Comparison of ENCODE assay signal across 32 cellular contexts in genomic region chr17:16241906-16242399, GRCh38.
"Had no signal": no experiment of that assay in that cellular context is flagged by ENCODE, and none has a peak within 500 bp of the region (broad histone marks: within the 10 kb centered on the region; RNA-seq: fewer than 3 reads in every experiment).

No MANE protein-coding gene starts in this region.

- H3K4me3 ChIP-seq: ascending aorta, coronary artery, dorsolateral prefrontal cortex had no signal

- H3K4me3 Mint-ChIP-seq: activated B cell treated with CpG ODN at 0.5 μM for 24 hours; activated CD8-positive, alpha-beta T cell treated with anti-CD3 and anti-CD28 coated beads for 36 hours; activated naive CD4-positive, alpha-beta T cell treated with anti-CD3 and anti-CD28 coated beads, Interleukin-2, amount 10 ng/mL, durations not matched to agents 7 days and 5 days; activated naive CD8-positive, alpha-beta T cell treated with anti-CD3 and anti-CD28 coated beads, Interleukin-2, amount 10 ng/mL, durations not matched to agents 7 days and 5 days; activated T-cell treated with anti-CD3 and anti-CD28 coated beads, Interleukin-2, amount 50 U/mL, for 4 hours; activated T-helper 1 cell treated with anti-CD3 and anti-CD28 coated beads, Interleukin-12 subunit alpha, Interleukin-12 subunit beta, Interleukin-2, Interleukin-4 antibody, amounts not matched to agents 30 ng/mL and 10 ng/mL and 1 ng/mL, durations not matched to agents 14 hours and 24 hours and 36 hours; central memory CD8-positive, alpha-beta T cell; dendritic cell treated with granulocyte-macrophage colony-stimulating factor and Interleukin-4, amounts not matched to agents 40 ng/mL and 50 ng/mL, for 4 days; endodermal cell; T-helper 17 cell; T-helper 2 cell treated with Interferon-gamma antibody and Interleukin-4, amounts not matched to agents 5 μg/mL and 100 μg/mL, for 36 hours had no signal

- DNase-seq: activated B cell treated with CpG ODN at 0.5 μM for 24 hours; activated CD4-positive, alpha-beta T cell treated with anti-CD3 and anti-CD28 coated beads for 48 hours; activated CD4-positive, alpha-beta T cell treated with anti-CD3 and anti-CD28 coated beads, Interleukin-2, amount 50 U/mL, for 1 hour; activated CD4-positive, alpha-beta T cell treated with anti-CD3 and anti-CD28 coated beads, Interleukin-2, amount 50 U/mL, for 48 hours; activated CD8-positive, alpha-beta memory T cell treated with anti-CD3 and anti-CD28 coated beads for 24 hours; activated CD8-positive, alpha-beta T cell treated with anti-CD3 and anti-CD28 coated beads for 36 hours; activated gamma-delta T cell; activated naive CD4-positive, alpha-beta T cell; activated naive CD4-positive, alpha-beta T cell treated with anti-CD3 and anti-CD28 coated beads, Interleukin-2, amount 10 ng/mL, durations not matched to agents 7 days and 5 days; activated naive CD8-positive, alpha-beta T cell treated with anti-CD3 and anti-CD28 coated beads, Interleukin-2, amount 10 ng/mL, durations not matched to agents 7 days and 5 days; activated T-cell treated with anti-CD3 and anti-CD28 coated beads, Interleukin-2, amount 50 U/mL, for 4 hours; brain microvascular endothelial cell; dorsolateral prefrontal cortex; effector memory CD4-positive, alpha-beta T cell; endodermal cell; foreskin fibroblast; T-helper 1 cell; T-helper 17 cell; T1000; WERI-Rb-1 had no signal

- H3K27ac Mint-ChIP-seq: activated B cell treated with CpG ODN at 0.5 μM for 24 hours; activated CD8-positive, alpha-beta T cell treated with anti-CD3 and anti-CD28 coated beads for 36 hours; activated naive CD4-positive, alpha-beta T cell treated with anti-CD3 and anti-CD28 coated beads, Interleukin-2, amount 10 ng/mL, durations not matched to agents 7 days and 5 days; activated naive CD4-positive, alpha-beta T cell treated with anti-CD3 and anti-CD28 coated beads, Interleukin-2, amount 50 U/mL, for 72 hours; activated naive CD8-positive, alpha-beta T cell treated with anti-CD3 and anti-CD28 coated beads, Interleukin-2, amount 10 ng/mL, durations not matched to agents 7 days and 5 days; activated T-helper 1 cell treated with anti-CD3 and anti-CD28 coated beads, Interleukin-12 subunit alpha, Interleukin-12 subunit beta, Interleukin-2, Interleukin-4 antibody, amounts not matched to agents 30 ng/mL and 10 ng/mL and 1 ng/mL, durations not matched to agents 14 hours and 24 hours and 36 hours; activated T-helper 2 cell treated with anti-CD3 and anti-CD28 coated beads, Interferon-gamma antibody, Interleukin-2, Interleukin-4, amounts not matched to agents 10 μg/mL and 5 μg/mL and 100 μg/mL, durations not matched to agents 14 hours and 24 hours and 36 hours; dendritic cell treated with granulocyte-macrophage colony-stimulating factor and Interleukin-4, amounts not matched to agents 40 ng/mL and 50 ng/mL, for 4 days; endodermal cell; T-helper 17 cell; T-helper 2 cell treated with Interferon-gamma antibody and Interleukin-4, amounts not matched to agents 5 μg/mL and 100 μg/mL, for 36 hours had no signal

- H3K9me3 Mint-ChIP-seq: activated B cell treated with CpG ODN at 0.5 μM for 24 hours; activated CD8-positive, alpha-beta T cell treated with anti-CD3 and anti-CD28 coated beads for 36 hours; activated naive CD4-positive, alpha-beta T cell treated with anti-CD3 and anti-CD28 coated beads, Interleukin-2, amount 10 ng/mL, durations not matched to agents 7 days and 5 days; activated naive CD4-positive, alpha-beta T cell treated with anti-CD3 and anti-CD28 coated beads, Interleukin-2, amount 50 U/mL, for 72 hours; activated naive CD8-positive, alpha-beta T cell treated with anti-CD3 and anti-CD28 coated beads, Interleukin-2, amount 10 ng/mL, durations not matched to agents 7 days and 5 days; activated T-cell treated with anti-CD3 and anti-CD28 coated beads, Interleukin-2, amount 50 U/mL, for 4 hours; activated T-helper 1 cell treated with anti-CD3 and anti-CD28 coated beads, Interleukin-12 subunit alpha, Interleukin-12 subunit beta, Interleukin-2, Interleukin-4 antibody, amounts not matched to agents 30 ng/mL and 10 ng/mL and 1 ng/mL, durations not matched to agents 14 hours and 24 hours and 36 hours; activated T-helper 2 cell treated with anti-CD3 and anti-CD28 coated beads, Interferon-gamma antibody, Interleukin-2, Interleukin-4, amounts not matched to agents 10 μg/mL and 5 μg/mL and 100 μg/mL, durations not matched to agents 14 hours and 24 hours and 36 hours; central memory CD8-positive, alpha-beta T cell; dendritic cell treated with granulocyte-macrophage colony-stimulating factor and Interleukin-4, amounts not matched to agents 40 ng/mL and 50 ng/mL, for 4 days; endodermal cell; T-helper 2 cell treated with Interferon-gamma antibody and Interleukin-4, amounts not matched to agents 5 μg/mL and 100 μg/mL, for 36 hours had no signal

- H3K27me3 Mint-ChIP-seq: activated B cell treated with CpG ODN at 0.5 μM for 24 hours; activated CD8-positive, alpha-beta T cell treated with anti-CD3 and anti-CD28 coated beads for 36 hours; activated naive CD4-positive, alpha-beta T cell treated with anti-CD3 and anti-CD28 coated beads, Interleukin-2, amount 10 ng/mL, durations not matched to agents 7 days and 5 days; activated naive CD8-positive, alpha-beta T cell treated with anti-CD3 and anti-CD28 coated beads, Interleukin-2, amount 10 ng/mL, durations not matched to agents 7 days and 5 days; central memory CD8-positive, alpha-beta T cell; dendritic cell treated with granulocyte-macrophage colony-stimulating factor and Interleukin-4, amounts not matched to agents 40 ng/mL and 50 ng/mL, for 4 days; T-helper 17 cell had no signal

- ATAC-seq: activated CD4-positive, CD25-positive, alpha-beta regulatory T cell treated with anti-CD3 and anti-CD28 coated beads, Interleukin-2, amount 50 U/mL, for 24 hours; activated CD8-positive, alpha-beta T cell treated with anti-CD3 and anti-CD28 coated beads for 36 hours; activated naive CD4-positive, alpha-beta T cell treated with anti-CD3 and anti-CD28 coated beads, Interleukin-2, amount 50 U/mL, for 72 hours; activated T-cell treated with anti-CD3 and anti-CD28 coated beads, Interleukin-2, amount 50 U/mL, for 4 hours; esophagus mucosa; T-helper 17 cell had no signal

- FAIRE-seq: bronchial epithelial cell, frontal cortex had no signal

- H3K4me1 ChIP-seq: ascending aorta had no signal

- H3K27ac ChIP-seq: ascending aorta, brain microvascular endothelial cell, coronary artery, dorsolateral prefrontal cortex, WERI-Rb-1 had no signal

- H3K9me3 ChIP-seq: ascending aorta had no signal

- H3K36me3 ChIP-seq: ascending aorta, brain microvascular endothelial cell, WERI-Rb-1 had no signal

- H3K27me3 ChIP-seq: ascending aorta, brain microvascular endothelial cell, dorsolateral prefrontal cortex had no signal
